Comparison of ENCODE assay signal across 8 cellular contexts in genomic region chr9:86407022-86407421, GRCh38. TPM values are rescaled to one million over a fixed set of nuclear protein-coding genes. Genes with fewer than 3 reads are reported as not detected.
DNase-seq lines count a peak whose midpoint lies in the region; ATAC-seq, FAIRE-seq and TF ChIP-seq lines count a peak whose summit lies in the region.

No MANE protein-coding gene starts in this region.

- DNase-seq in AG08396 (ENCODE audit: low spot score) (peak; percentile 22), bronchial epithelial cell (ENCODE audit: low read depth) (peak; percentile 89), mucosa of gallbladder (ENCODE audit: low spot score) (peak; percentile 72), GDM1 (lab: John Stamatoyannopoulos, UW) (no peak), NCI-H748 (lab: John Stamatoyannopoulos, UW; ENCODE audit: unreplicated experiment) (no peak), LoVo (ENCODE audit: low spot score) (no peak)

- TF ChIP-seq CTCF in bronchial epithelial cell (IDR thresholded peaks at IDR 0.05; ENCODE audit: insufficient read depth, low read length, severe bottlenecking) = no peak

- H3K36me3 ChIP-seq in bronchial epithelial cell (ENCODE audit: control insufficient read depth, insufficient read depth, low read length) = no peaks in the 10 kb centered on the region

- H3K27me3 ChIP-seq in bronchial epithelial cell (ENCODE audit: control insufficient read depth, insufficient read depth, low read length) = no peaks in the 10 kb centered on the region

- peak; percentile 46 for ATAC-seq in HG03558 (IDR thresholded peaks at IDR 0.05; ENCODE audit: extremely low read depth, unreplicated experiment)
- ATAC-seq in HG03025 (IDR thresholded peaks at IDR 0.05; ENCODE audit: low FRiP score, unreplicated experiment) = no peak

- FAIRE-seq in bronchial epithelial cell (lab: Jason Lieb, UNC) = no peak

- H3K4me3 ChIP-seq in bronchial epithelial cell (ENCODE audit: low read depth, low read length) = no peak overlapping the region

RNA-seq across cellular contexts. Expression of gene TUT7, which starts 52.8 kb away (rescaled TPM):
- total RNA-seq in bronchial epithelial cell (24.7 and 52.4 TPM in 2 replicates), mucosa of gallbladder (25.1 TPM)

Comparison
In these comparisons a context has a peak if more than half of its experiments do, and no peak if none do; other contexts are left out.
1. DNase-seq: peak in AG08396 (single experiment), bronchial epithelial cell (single experiment) and mucosa of gallbladder (single experiment); none in GDM1 (single experiment), NCI-H748 (single experiment) and LoVo (single experiment).